ENCODE assay signal across 2 cellular contexts in genomic region chr11:86122773-86123172, GRCh38.
TF ChIP-seq lines count a peak whose summit lies in the region.

No MANE protein-coding gene starts in this region.

TF ChIP-seq in GM23338, 12 proteins besides CTCF, POLR2A, EP300 and RAD21:
- TF ChIP-seq NANOG (IDR thresholded peaks at IDR 0.05; ENCODE audit: borderline replicate concordance) (no peak), JUNB (IDR thresholded peaks at IDR 0.05; ENCODE audit: unreplicated experiment) (no peak), ZNF462 (CRISPR knock-in tag; IDR thresholded peaks at IDR 0.05) (no peak), POLR2AphosphoS5 (IDR thresholded peaks at IDR 0.05; ENCODE audit: low read depth) (no peak), STAT1 (IDR thresholded peaks at IDR 0.05; ENCODE audit: unreplicated experiment) (no peak), ZNF331 (CRISPR knock-in tag; IDR thresholded peaks at IDR 0.05; ENCODE audit: low read depth) (no peak), ETS1 (IDR thresholded peaks at IDR 0.05) (no peak), ZNF114 (CRISPR knock-in tag; IDR thresholded peaks at IDR 0.05) (no peak), REST (IDR thresholded peaks at IDR 0.05; ENCODE audit: unreplicated experiment) (no peak), EZH2phosphoT487 (IDR thresholded peaks at IDR 0.05; ENCODE audit: unreplicated experiment) (no peak), EZH2 (IDR thresholded peaks at IDR 0.05; ENCODE audit: low read depth, unreplicated experiment) (no peak), CREB1 (CRISPR knock-in tag; IDR thresholded peaks at IDR 0.05; ENCODE audit: low read depth) (no peak)

TF ChIP-seq in GM12878, 131 proteins besides CTCF, POLR2A, EP300 and RAD21:
- TF ChIP-seq ZNF24 (IDR thresholded peaks at IDR 0.05) (no peak), JUNB (IDR thresholded peaks at IDR 0.05) (peak; percentile 27; the same call in 1 of the 2 replicates), STAT3 (IDR thresholded peaks at IDR 0.05; ENCODE audit: low read depth, low read length) (no peak), NFIC (IDR thresholded peaks at IDR 0.05; ENCODE audit: low read depth, low read length) (0 out of 2 replicates have a peak, but pooled peaks have one; percentile 10), IKZF2 (IDR thresholded peaks at IDR 0.05) (0 out of 4 replicates have a peak, but pooled peaks of 1 of the 2 experiments have one; percentile 13)
